In genomic region chr19:48895226-48895625, GRCh38 we compare ENCODE assay signal across 19 cellular contexts. TPM values are rescaled to one million over a fixed set of nuclear protein-coding genes. Genes with fewer than 3 reads are reported as not detected.
DNase-seq lines count a peak whose midpoint lies in the region; ATAC-seq and TF ChIP-seq lines count a peak whose summit lies in the region.
"Had no signal": no experiment of that assay in that cellular context is flagged by ENCODE, and none has a peak within 500 bp of the region (broad histone marks: within the 10 kb centered on the region; RNA-seq: fewer than 3 reads in every experiment).

No MANE protein-coding gene starts in this region.

- H3K9me3 Mint-ChIP-seq in CD4-positive, CD25-positive, alpha-beta regulatory T cell: peaks cover 0 to 3% (median 0%) of the 10 kb centered on the region in 7 donors
- no peaks in the 10 kb centered on the region for H3K9me3 Mint-ChIP-seq in GM23338
- H3K9me3 Mint-ChIP-seq: activated B cell treated with CpG ODN at 0.5 μM for 24 hours had no signal

- peaks cover 9% of the 10 kb centered on the region for H3K4me1 ChIP-seq in CD4-positive, CD25-positive, alpha-beta regulatory T cell (ENCODE audit: control insufficient read depth, insufficient read depth, low read length, poor library complexity, severe bottlenecking)
- H3K4me1 ChIP-seq in GM23338 (ENCODE audit: insufficient read depth): peaks cover 4% of the 10 kb centered on the region
- H3K4me1 ChIP-seq in skeletal muscle tissue (ENCODE audit: control insufficient read depth in 3 of 3, insufficient read depth in 3 of 3, low read length in 3 of 3): peaks cover 2 to 8% (median 3%) of the 10 kb centered on the region in 3 donors
- H3K4me1 ChIP-seq: colonic mucosa had no signal

- peak overlapping the region; percentile 97 for H2AFZ ChIP-seq in GM23338

- no peak overlapping the region for H3K4me3 ChIP-seq in CD4-positive, CD25-positive, alpha-beta regulatory T cell (ENCODE audit: low read depth, low read length)
- H3K4me3 ChIP-seq in GM23338: peak overlapping the region; percentile 71
- H3K4me3 ChIP-seq in dorsolateral prefrontal cortex: peak overlapping the region in 47 of 59 donors; percentile 35 to 73 (median 63)
- H3K4me3 ChIP-seq in skeletal muscle tissue (ENCODE audit: low read length in 3 of 3): peak overlapping the region in 2 of 3 donors; percentile 6 to 38
- H3K4me3 ChIP-seq: mucosa of descending colon had no signal

- ATAC-seq in CD4-positive, CD25-positive, alpha-beta regulatory T cell (ENCODE audit: low read depth in 2 of 2): no peak
- no peak for ATAC-seq in GM23338
- ATAC-seq in HG03520 (IDR thresholded peaks at IDR 0.05; ENCODE audit: unreplicated experiment): no peak
- no peak for ATAC-seq in HG03280 (IDR thresholded peaks at IDR 0.05; ENCODE audit: unreplicated experiment)
- ATAC-seq: left lung, mucosa of descending colon had no signal

- TF ChIP-seq CTCF in GM23338 (conservative IDR thresholded peaks at IDR 0.05; ENCODE audit: low read depth in 2 of 2) (no peak), dorsolateral prefrontal cortex (IDR thresholded peaks at IDR 0.05 in 54 of 56, conservative IDR thresholded peaks at IDR 0.05 in 2 of 56; ENCODE audit: low read depth in 1 of 56, partially characterized antibody in 56 of 56) (no peak)

- H3F3A ChIP-seq in GM23338 (replicated peaks; ENCODE audit: low read depth): peaks cover 13% of the 10 kb centered on the region

- H3K9me2 ChIP-seq in GM23338 (ENCODE audit: insufficient read depth): no peaks in the 10 kb centered on the region
- H3K9me2 ChIP-seq: SK-N-SH had no signal

- no peak overlapping the region for H3K27ac Mint-ChIP-seq in CD4-positive, CD25-positive, alpha-beta regulatory T cell
- no peak overlapping the region for H3K27ac Mint-ChIP-seq in GM23338

- H3K4me2 ChIP-seq in GM23338: peak overlapping the region; percentile 91
- H3K4me2 ChIP-seq: SK-N-SH had no signal

- peaks cover 48% of the 10 kb centered on the region for H3K27me3 Mint-ChIP-seq in CD4-positive, CD25-positive, alpha-beta regulatory T cell
- H3K27me3 Mint-ChIP-seq in GM23338 (ENCODE audit: insufficient read depth, low read depth, poor library complexity): peaks cover 21% of the 10 kb centered on the region

- H3K27ac ChIP-seq in CD4-positive, CD25-positive, alpha-beta regulatory T cell (ENCODE audit: insufficient read depth, low read length, poor library complexity, severe bottlenecking): no peak overlapping the region
- H3K27ac ChIP-seq in GM23338 (ENCODE audit: low read depth): no peak overlapping the region
- no peak overlapping the region for H3K27ac ChIP-seq in dorsolateral prefrontal cortex
- no peak overlapping the region for H3K27ac ChIP-seq in skeletal muscle tissue (ENCODE audit: low read depth, low read length)
- H3K27ac ChIP-seq: brain microvascular endothelial cell, colonic mucosa, HL-60 had no signal

- H3K4me3 Mint-ChIP-seq in CD4-positive, CD25-positive, alpha-beta regulatory T cell: peak overlapping the region in 3 of 4 donors; percentile 7 to 63 (median 28)
- H3K4me3 Mint-ChIP-seq in GM23338: peak overlapping the region; percentile 69

- peaks cover 0 to 29% (median 7%) of the 10 kb centered on the region in 4 donors for H3K4me1 Mint-ChIP-seq in CD4-positive, CD25-positive, alpha-beta regulatory T cell
- peaks cover 6% of the 10 kb centered on the region; the same call in 2 of the 3 replicates for H3K4me1 Mint-ChIP-seq in GM23338

- DNase-seq in CD4-positive, CD25-positive, alpha-beta regulatory T cell: no peak
- no peak for DNase-seq in GM23338 (ENCODE audit: low spot score)
- no peak for DNase-seq in dorsolateral prefrontal cortex
- DNase-seq in COR-L47 (lab: John Stamatoyannopoulos, UW): no peak
- DNase-seq: activated B cell treated with CpG ODN at 0.5 μM for 24 hours, AML-193, brain microvascular endothelial cell, colonic mucosa, left lung, mucosa of descending colon, NCI-H524, RPMI8226, SK-N-SH, T-helper 9 cell, thyroid gland had no signal

- no peak overlapping the region for H3K9ac ChIP-seq in skeletal muscle tissue (ENCODE audit: low read depth in 1 of 3, low read length in 3 of 3)
- H3K9ac ChIP-seq: SK-N-SH had no signal

- no peaks in the 10 kb centered on the region for H3K9me3 ChIP-seq in CD4-positive, CD25-positive, alpha-beta regulatory T cell (ENCODE audit: control insufficient read depth in 2 of 2, low read length in 2 of 2)
- H3K9me3 ChIP-seq in skeletal muscle tissue (ENCODE audit: control insufficient read depth in 3 of 3, low read length in 3 of 3): no peaks in the 10 kb centered on the region
- H3K9me3 ChIP-seq: colonic mucosa, left lung, mucosa of descending colon, SK-N-SH, thyroid gland had no signal

- intact Hi-C loops in dorsolateral prefrontal cortex (cut with DNase I): no loop called here

- no peaks in the 10 kb centered on the region for H3K36me3 Mint-ChIP-seq in CD4-positive, CD25-positive, alpha-beta regulatory T cell
- H3K36me3 Mint-ChIP-seq in GM23338 (ENCODE audit: low read depth): no peaks in the 10 kb centered on the region

- H3K27me3 ChIP-seq in CD4-positive, CD25-positive, alpha-beta regulatory T cell (ENCODE audit: control insufficient read depth, insufficient read depth, low read length): peaks cover 10% of the 10 kb centered on the region
- H3K27me3 ChIP-seq in GM23338 (ENCODE audit: insufficient read depth) (no peaks in the 10 kb centered on the region), dorsolateral prefrontal cortex (no peaks in the 10 kb centered on the region), skeletal muscle tissue (ENCODE audit: control insufficient read depth in 3 of 3, insufficient read depth in 3 of 3, low read length in 3 of 3) (peaks cover 0 to 11% (median 6%) of the 10 kb centered on the region in 3 donors)
- H3K27me3 ChIP-seq: brain microvascular endothelial cell, colonic mucosa, thyroid gland had no signal

- no peaks in the 10 kb centered on the region; the same call in 1 of the 2 replicates for H4K20me1 ChIP-seq in GM23338 (replicated peaks; ENCODE audit: insufficient read depth)

- H3K36me3 ChIP-seq in CD4-positive, CD25-positive, alpha-beta regulatory T cell (ENCODE audit: control insufficient read depth, insufficient read depth, low read length): no peaks in the 10 kb centered on the region
- H3K36me3 ChIP-seq in GM23338 (ENCODE audit: insufficient read depth) (no peaks in the 10 kb centered on the region), skeletal muscle tissue (ENCODE audit: control insufficient read depth in 3 of 3, insufficient read depth in 3 of 3, low read length in 3 of 3) (peaks cover 0 to under 1% (median 0%) of the 10 kb centered on the region in 3 donors)
- H3K36me3 ChIP-seq: brain microvascular endothelial cell, colonic mucosa, left lung, thyroid gland had no signal

- no peaks in the 10 kb centered on the region for H3K79me2 ChIP-seq in GM23338 (replicated peaks; ENCODE audit: insufficient read depth)

RNA-seq across cellular contexts. Expression of gene TULP2, which starts 3.3 kb away (rescaled TPM):
- total RNA-seq in CD4-positive, CD25-positive, alpha-beta regulatory T cell: not detected
- polyA plus RNA-seq in CD4-positive, CD25-positive, alpha-beta regulatory T cell: not detected
- total RNA-seq in GM23338 (2014; rRNA removed; shearing (Covaris generic)): 0.12 and 0.42 TPM in 2 replicates
- polyA plus RNA-seq in GM23338 (2016; fragmentation: Nextera tagmentation; extraction: Ambion mirVana): 1.1 and 1.9 TPM in 2 replicates
- total RNA-seq in dorsolateral prefrontal cortex (1 to 10 TPM in 98 of 120 experiments, under 1 TPM in 20, not detected in 2; 0.28 to 7.6 (median 2.2) TPM), skeletal muscle tissue (not detected)
- total RNA-seq: activated B cell treated with CpG ODN at 0.5 μM for 24 hours, colonic mucosa had no signal

RNA-seq across cellular contexts. Expression of gene NUCB1, which starts 4.9 kb away (rescaled TPM):
- total RNA-seq in CD4-positive, CD25-positive, alpha-beta regulatory T cell: 133 TPM
- polyA plus RNA-seq in CD4-positive, CD25-positive, alpha-beta regulatory T cell: 10 to 100 TPM; 72.8 to 99.3 (median 86.4) TPM
- 142 and 163 TPM in 2 replicates for total RNA-seq in GM23338 (2014; rRNA removed; shearing (Covaris generic))
- 57.1 and 64.9 TPM in 2 replicates for polyA plus RNA-seq in GM23338 (2016; fragmentation: Nextera tagmentation; extraction: Ambion mirVana)
- total RNA-seq in dorsolateral prefrontal cortex: 100 to 1,000 TPM; 123 to 249 (median 172) TPM
- 107 TPM for total RNA-seq in skeletal muscle tissue

RNA-seq across cellular contexts. Expression of gene PPP1R15A, which starts 23.0 kb away (rescaled TPM):
- 840 TPM for total RNA-seq in CD4-positive, CD25-positive, alpha-beta regulatory T cell
- 10 to 100 TPM; 39.1 to 65.6 (median 52.4) TPM for polyA plus RNA-seq in CD4-positive, CD25-positive, alpha-beta regulatory T cell
- total RNA-seq in GM23338 (2014; rRNA removed; shearing (Covaris generic)): 14.5 and 15.8 TPM in 2 replicates
- 14.0 and 14.4 TPM in 2 replicates for polyA plus RNA-seq in GM23338 (2016; fragmentation: Nextera tagmentation; extraction: Ambion mirVana)
- total RNA-seq in dorsolateral prefrontal cortex: 100 to 1,000 TPM in 2 of 120 experiments, 10 to 100 TPM in 118; 16.8 to 138 (median 25.5) TPM
- total RNA-seq in skeletal muscle tissue: 26.1 TPM

RNA-seq across cellular contexts. Expression of gene PLEKHA4, which starts 26.8 kb away (rescaled TPM):
- 2.8 TPM for total RNA-seq in CD4-positive, CD25-positive, alpha-beta regulatory T cell
- polyA plus RNA-seq in CD4-positive, CD25-positive, alpha-beta regulatory T cell: 1 to 10 TPM in 3 of 4 donors, under 1 TPM in 1; 0.84 to 4.6 (median 1.7) TPM
- total RNA-seq in GM23338 (2014; rRNA removed; shearing (Covaris generic)): 12.3 and 15.1 TPM in 2 replicates
- polyA plus RNA-seq in GM23338 (2016; fragmentation: Nextera tagmentation; extraction: Ambion mirVana): 10.9 and 12.2 TPM in 2 replicates
- total RNA-seq in dorsolateral prefrontal cortex (10 to 100 TPM in 15 of 120 experiments, 1 to 10 TPM in 105; 1.2 to 16.5 (median 5.6) TPM), skeletal muscle tissue (14.1 TPM)

RNA-seq across cellular contexts. Expression of gene DHDH, which starts 38.3 kb away (rescaled TPM):
- total RNA-seq in CD4-positive, CD25-positive, alpha-beta regulatory T cell: not detected
- polyA plus RNA-seq in CD4-positive, CD25-positive, alpha-beta regulatory T cell: 1 to 10 TPM in 2 of 4 donors, under 1 TPM in 2; 0.68 to 2.4 (median 1.1) TPM
- 0.69 and 0.78 TPM in 2 replicates for total RNA-seq in GM23338 (2014; rRNA removed; shearing (Covaris generic))
- polyA plus RNA-seq in GM23338 (2016; fragmentation: Nextera tagmentation; extraction: Ambion mirVana): 4.7 and 8.4 TPM in 2 replicates
- total RNA-seq in dorsolateral prefrontal cortex: 1 to 10 TPM in 102 of 120 experiments, under 1 TPM in 8, not detected in 10; 0.60 to 6.2 (median 2.2) TPM
- not detected for total RNA-seq in skeletal muscle tissue
- total RNA-seq: activated B cell treated with CpG ODN at 0.5 μM for 24 hours, thyroid gland had no signal
